ENCODE assay signal across 8 cellular contexts in the genomic region with DNA sequence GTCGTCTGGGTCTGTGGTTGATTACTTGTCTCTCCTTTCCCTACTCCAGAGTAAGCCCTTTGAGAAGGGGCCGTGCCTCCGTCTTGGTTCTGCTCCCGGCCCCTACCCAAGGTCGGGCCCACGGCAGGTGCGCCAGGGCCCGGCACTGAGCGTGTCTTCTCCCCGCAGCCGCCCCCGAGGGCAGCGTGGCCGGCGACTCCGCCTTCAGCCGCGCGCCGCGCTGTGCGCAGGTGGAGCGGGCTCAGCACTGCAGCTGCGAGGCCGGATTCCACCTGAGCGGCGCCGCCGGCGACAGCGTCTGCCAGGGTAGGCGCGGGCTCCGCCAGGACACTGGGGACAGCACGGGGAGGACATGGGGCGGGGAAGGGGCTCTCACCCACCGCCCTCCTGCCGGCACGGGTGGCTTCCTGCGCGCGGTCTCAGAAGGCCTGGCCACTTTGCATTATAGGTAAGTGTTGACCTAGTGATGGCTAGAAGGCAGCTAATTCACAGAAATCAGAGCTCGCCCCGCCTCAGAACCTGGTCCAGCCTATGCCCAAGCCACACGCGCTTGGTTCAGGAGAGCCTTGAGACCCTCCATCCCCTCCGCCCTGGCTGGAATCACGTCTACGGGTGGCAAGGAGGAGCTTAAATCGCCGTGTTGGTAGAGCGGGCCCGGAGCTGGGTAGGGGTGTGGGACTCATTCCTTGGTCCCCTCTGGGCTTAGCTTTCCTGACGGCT. TPM values are rescaled to one million over a fixed set of nuclear protein-coding genes. Genes with fewer than 3 reads are reported as not detected.
DNase-seq lines count a peak whose midpoint lies in the region; ATAC-seq and TF ChIP-seq lines count a peak whose summit lies in the region.

No MANE protein-coding gene starts in this region.

- ATAC-seq in stimulated activated naive CD8-positive, alpha-beta T cell treated with anti-CD3 and anti-CD28 coated beads, Interleukin-15, Interleukin-2, amounts not matched to agents 100 U/mL and 50 U/mL, for 24 hours: no peak
- ATAC-seq in GM19397 (IDR thresholded peaks at IDR 0.05; ENCODE audit: unreplicated experiment): no peak
- no peak for ATAC-seq in HG03025 (IDR thresholded peaks at IDR 0.05; ENCODE audit: low FRiP score, unreplicated experiment)

- BruUV-seq in PC-9 (replicated peaks; lab: Mats Ljungman, UMichigan): no TSS peak

- no peak overlapping the region for H3K4me2 ChIP-seq in PC-9

- no peaks in the 10 kb centered on the region for H3K9me2 ChIP-seq in PC-9 (ENCODE audit: insufficient read depth)

- H3K36me3 ChIP-seq in PC-9 (ENCODE audit: low read depth): no peaks in the 10 kb centered on the region

- H3K79me2 ChIP-seq in PC-9 (ENCODE audit: low read depth): no peaks in the 10 kb centered on the region

- no peaks in the 10 kb centered on the region for H3F3A ChIP-seq in PC-9 (ENCODE audit: insufficient read depth, low read depth)

- 0 out of 2 replicates have a peak, but pooled peaks cover 3% of the 10 kb centered on the region for H3K9me3 ChIP-seq in PC-9 (ENCODE audit: insufficient read depth, low read depth)

- H3K4me3 ChIP-seq in PC-9: no peak overlapping the region

- no peaks in the 10 kb centered on the region for H3K27me3 ChIP-seq in PC-9 (ENCODE audit: insufficient read depth, low read depth)

- no peak overlapping the region for H2AFZ ChIP-seq in PC-9

- TF ChIP-seq CTCF in PC-9 (conservative IDR thresholded peaks at IDR 0.05): no peak

- H4K20me1 ChIP-seq in PC-9 (ENCODE audit: insufficient read depth): no peaks in the 10 kb centered on the region

- intact Hi-C loops in PC-9 (cut with micrococcal nuclease; ENCODE audit: unreplicated experiment): no loop called here

- CTCF ChIA-PET in PC-9 (lab: Charles Lee): no interaction called here

- H3K4me1 ChIP-seq in PC-9 (replicated peaks; ENCODE audit: insufficient read depth): no peaks in the 10 kb centered on the region

- POLR2A ChIA-PET in PC-9 (lab: Charles Lee; ENCODE audit: unreplicated experiment): interaction anchor here (0.7 kb wide), 1 partner anchor 73 kb away, joined by 3 read pairs; a partner anchor contains a TSS

- no peak overlapping the region for H3K27ac ChIP-seq in PC-9

- DNase-seq in NCI-H187 (lab: John Stamatoyannopoulos, UW) (peak; percentile 21 to 35), NCI-H187 treated with DMSO at 0.1 percent for 48 hours (lab: John Stamatoyannopoulos, UW) (no peak), activated T-cell treated with anti-CD3 and anti-CD28 coated beads for 1 hour (ENCODE audit: low read depth) (peak; percentile 56), iPS-NIHi7 (ENCODE audit: extremely low spot score) (peak; percentile 67), PC-9 (no peak)
- peak; percentile 48 for DNase-seq in stimulated activated naive CD8-positive, alpha-beta T cell treated with anti-CD3 and anti-CD28 coated beads, Interleukin-15, Interleukin-2, amounts not matched to agents 100 U/mL and 50 U/mL, for 24 hours

RNA-seq across cellular contexts. Expression of a gene that starts 43.5 kb away (rescaled TPM):
- 0.70 and 1.6 TPM in 2 replicates for total RNA-seq in PC-9 (2021)

Comparison
In these comparisons a context has a peak if more than half of its experiments do, and no peak if none do; other contexts are left out.
1. DNase-seq: peak in NCI-H187 (2 of 2), activated T-cell treated with anti-CD3 and anti-CD28 coated beads for 1 hour (single experiment), iPS-NIHi7 (single experiment) and stimulated activated naive CD8-positive, alpha-beta T cell treated with anti-CD3 and anti-CD28 coated beads, Interleukin-15, Interleukin-2, amounts not matched to agents 100 U/mL and 50 U/mL, for 24 hours (single experiment); none in NCI-H187 treated with DMSO at 0.1 percent for 48 hours (single experiment) and PC-9 (0 of 2).